9 cellular contexts compared by ENCODE assay signal in genomic region chr16:3431779-3432219, GRCh38. TPM values are rescaled to one million over a fixed set of nuclear protein-coding genes. Genes with fewer than 3 reads are reported as not detected.
DNase-seq lines count a peak whose midpoint lies in the region; ATAC-seq and TF ChIP-seq lines count a peak whose summit lies in the region.
"Had no signal": no experiment of that assay in that cellular context is flagged by ENCODE, and none has a peak within 500 bp of the region (broad histone marks: within the 10 kb centered on the region; RNA-seq: fewer than 3 reads in every experiment).

No MANE protein-coding gene starts in this region.

- no peak for ATAC-seq in GM18867 (IDR thresholded peaks at IDR 0.05; ENCODE audit: unreplicated experiment)

- no peaks in the 10 kb centered on the region for H3K9me3 ChIP-seq in WERI-Rb-1 (ENCODE audit: severe bottlenecking)
- H3K9me3 ChIP-seq in colonic mucosa, result no peaks in the 10 kb centered on the region

- H3K9ac ChIP-seq in colonic mucosa (ENCODE audit: low read depth in 2 of 2, low read length in 2 of 2), result no peak overlapping the region

- no peak for TF ChIP-seq CTCF in WERI-Rb-1 (IDR thresholded peaks at IDR 0.05; ENCODE audit: low read depth, low read length)
- TF ChIP-seq CTCF in colonic mucosa (IDR thresholded peaks at IDR 0.05), result no peak

- peak; percentile 71 for DNase-seq in COLO829 (ENCODE audit: low spot score)
- DNase-seq in WERI-Rb-1, result peak; percentile 86
- peak; percentile 55 for DNase-seq in colonic mucosa
- DNase-seq in putamen (ENCODE audit: low spot score), result peak; percentile 26
- DNase-seq in NCI-H524 (lab: John Stamatoyannopoulos, UW), result no peak
- no peak for DNase-seq in NCI-H82 (lab: John Stamatoyannopoulos, UW)
- DNase-seq in NCI-H1092 treated with DMSO at 0.1 percent for 48 hours (lab: John Stamatoyannopoulos, UW), result no peak

- H3K4me1 ChIP-seq in colonic mucosa, result no peaks in the 10 kb centered on the region

- H3K36me3 ChIP-seq in WERI-Rb-1 (peaks cover 8% of the 10 kb centered on the region; the same call in 1 of the 2 replicates), colonic mucosa (no peaks in the 10 kb centered on the region)
- H3K36me3 ChIP-seq: cardiac muscle cell had no signal

- intact Hi-C loops in colonic mucosa (cut with DNase I), result no loop called here

- H3K4me3 ChIP-seq in WERI-Rb-1 (ENCODE audit: low read depth, low read length) (peak overlapping the region; percentile 50), colonic mucosa (no peak overlapping the region)
- H3K4me3 ChIP-seq: cardiac muscle cell had no signal

- H3K27me3 ChIP-seq in WERI-Rb-1 (ENCODE audit: insufficient read depth, low read depth, severe bottlenecking), result no peaks in the 10 kb centered on the region
- H3K27me3 ChIP-seq in colonic mucosa, result no peaks in the 10 kb centered on the region
- H3K27me3 ChIP-seq: cardiac muscle cell had no signal

- no peak overlapping the region for H3K27ac ChIP-seq in WERI-Rb-1
- H3K27ac ChIP-seq in colonic mucosa, result no peak overlapping the region
- H3K27ac ChIP-seq: cardiac muscle cell had no signal

RNA-seq across cellular contexts. Expression of gene ZNF597, which starts 11.5 kb away (rescaled TPM):
- 1 to 10 TPM; 1.4 to 1.7 TPM for total RNA-seq in colonic mucosa

RNA-seq across cellular contexts. Expression of gene NAA60, which starts 11.7 kb away (rescaled TPM):
- total RNA-seq in colonic mucosa, result 10 to 100 TPM; 56.8 to 68.6 TPM

RNA-seq across cellular contexts. Expression of gene ZNF174, which starts 30.8 kb away (rescaled TPM):
- total RNA-seq in colonic mucosa, result 1 to 10 TPM; 6.7 to 6.8 TPM

RNA-seq across cellular contexts. Expression of gene ZSCAN32, which starts 31.0 kb away (rescaled TPM):
- 1 to 10 TPM; 7.2 to 7.5 TPM for total RNA-seq in colonic mucosa

Comparison
In these comparisons a context has a peak if more than half of its experiments do, and no peak if none do; other contexts are left out.
1. DNase-seq: peak in COLO829 (single experiment), WERI-Rb-1 (single experiment), colonic mucosa (single experiment) and putamen (single experiment); none in NCI-H524 (0 of 2), NCI-H82 (single experiment) and NCI-H1092 treated with DMSO at 0.1 percent for 48 hours (single experiment).